Comparison of ENCODE assay signal across 19 cellular contexts in genomic region chr2:81598437-81598836, GRCh38.
DNase-seq lines count a peak whose midpoint lies in the region; TF ChIP-seq lines count a peak whose summit lies in the region.
"Had no signal": no experiment of that assay in that cellular context is flagged by ENCODE, and none has a peak within 500 bp of the region (broad histone marks: within the 10 kb centered on the region; RNA-seq: fewer than 3 reads in every experiment).

No MANE protein-coding gene starts in this region.

- no peak overlapping the region for H2AFZ ChIP-seq in PC-9
- H2AFZ ChIP-seq: GM23248 had no signal

- POLR2A ChIA-PET in PC-9 (lab: Charles Lee; ENCODE audit: unreplicated experiment): no interaction called here

- DNase-seq in NCI-H748 (lab: John Stamatoyannopoulos, UW; ENCODE audit: unreplicated experiment) (peak; percentile 33), NCI-H748 treated with DMSO at 0.1 percent for 48 hours (lab: John Stamatoyannopoulos, UW) (no peak), M059J (ENCODE audit: low read depth) (peak; percentile 27), PC-9 (peak; percentile 6 to 37), renal cortical epithelial cell (ENCODE audit: low read depth) (peak; percentile 36), HuH-7.5 (ENCODE audit: low spot score) (no peak)
- DNase-seq in activated effector memory CD4-positive, alpha-beta T cell treated with anti-CD3 and anti-CD28 coated beads, Interleukin-2, amount 50 U/mL, for 16 hours: no peak
- no peak for DNase-seq in activated CD4-positive, alpha-beta T cell treated with anti-CD3 and anti-CD28 coated beads for 1 hour
- DNase-seq: Caco-2; CD4-positive, alpha-beta T cell; GDM1; GM23248; KBM-7; NCI-H1436; NCI-H2081 treated with DMSO at 0.1 percent for 48 hours; NCI-H226; NCI-H524; SK-N-SH; T-cell had no signal

- TF ChIP-seq CTCF in PC-9 (conservative IDR thresholded peaks at IDR 0.05): no peak

- no peaks in the 10 kb centered on the region for H3K36me3 ChIP-seq in PC-9 (ENCODE audit: low read depth)

- H4K20me1 ChIP-seq in PC-9 (ENCODE audit: insufficient read depth): no peaks in the 10 kb centered on the region

- no peaks in the 10 kb centered on the region for H3K27me3 ChIP-seq in PC-9 (ENCODE audit: insufficient read depth, low read depth)

- no peak overlapping the region for H3K4me3 ChIP-seq in PC-9
- H3K4me3 ChIP-seq: GM23248 had no signal

- no TSS peak for BruUV-seq in PC-9 (replicated peaks; lab: Mats Ljungman, UMichigan)

- H3K9me2 ChIP-seq in PC-9 (ENCODE audit: insufficient read depth): no peaks in the 10 kb centered on the region
- H3K9me2 ChIP-seq: SK-N-SH had no signal

- H3F3A ChIP-seq in PC-9 (ENCODE audit: insufficient read depth, low read depth): no peaks in the 10 kb centered on the region

- H3K9me3 ChIP-seq in PC-9 (ENCODE audit: insufficient read depth, low read depth): no peaks in the 10 kb centered on the region
- H3K9me3 ChIP-seq: Caco-2, SK-N-SH had no signal

- intact Hi-C loops in PC-9 (cut with micrococcal nuclease; ENCODE audit: unreplicated experiment): no loop called here

- no peaks in the 10 kb centered on the region for H3K4me1 ChIP-seq in PC-9 (replicated peaks; ENCODE audit: insufficient read depth)
- H3K4me1 ChIP-seq: Caco-2 had no signal

- no peak overlapping the region for H3K27ac ChIP-seq in PC-9
- H3K27ac ChIP-seq: GM23248 had no signal

- no peaks in the 10 kb centered on the region for H3K79me2 ChIP-seq in PC-9 (ENCODE audit: low read depth)

- no peak overlapping the region for H3K4me2 ChIP-seq in PC-9
- H3K4me2 ChIP-seq: SK-N-SH had no signal

- CTCF ChIA-PET in PC-9 (lab: Charles Lee): no interaction called here

Comparison
In these comparisons a context has a peak if more than half of its experiments do, and no peak if none do; other contexts are left out.
1. DNase-seq: peak in NCI-H748 (single experiment), M059J (single experiment), PC-9 (2 of 2) and renal cortical epithelial cell (single experiment); none in NCI-H748 treated with DMSO at 0.1 percent for 48 hours (single experiment), activated effector memory CD4-positive, alpha-beta T cell treated with anti-CD3 and anti-CD28 coated beads, Interleukin-2, amount 50 U/mL, for 16 hours (single experiment), HuH-7.5 (single experiment) and activated CD4-positive, alpha-beta T cell treated with anti-CD3 and anti-CD28 coated beads for 1 hour (single experiment).